ENCODE assay signal across 1 cellular context in genomic region chr6:31197559-31198305, GRCh38.
TF ChIP-seq lines count a peak whose summit lies in the region.

No MANE protein-coding gene starts in this region.

TF ChIP-seq in HEK293, 187 proteins besides CTCF, POLR2A, EP300 and RAD21 (continued from another document and continues in another):
- TF ChIP-seq INSM2 (tag by site-specific recombination; IDR thresholded peaks at IDR 0.05) (peak; percentile 20; the same call in 1 of the 2 replicates), ZFP37 (tag by site-specific recombination; IDR thresholded peaks at IDR 0.05) (0 out of 2 replicates have a peak, but pooled peaks have one; percentile 52), ZNF785 (tag by site-specific recombination; IDR thresholded peaks at IDR 0.05) (0 out of 2 replicates have a peak, but pooled peaks have one; percentile 1), ZSCAN23 (tag by site-specific recombination; IDR thresholded peaks at IDR 0.05) (peak; percentile 26; the same call in 1 of the 2 replicates), ZNF2 (tag by site-specific recombination; IDR thresholded peaks at IDR 0.05) (peak; percentile 21; the same call in 1 of the 2 replicates), ZNF19 (tag by site-specific recombination; IDR thresholded peaks at IDR 0.05; ENCODE audit: low read depth) (no peak), ZNF280C (tag by site-specific recombination; IDR thresholded peaks at IDR 0.05) (no peak), ZNF366 (tag by site-specific recombination; conservative IDR thresholded peaks at IDR 0.05) (no peak), ZNF211 (tag by site-specific recombination; IDR thresholded peaks at IDR 0.05; ENCODE audit: low read depth) (no peak), PBX3 (CRISPR knock-in tag; IDR thresholded peaks at IDR 0.05) (no peak), ZNF580 (tag by site-specific recombination; IDR thresholded peaks at IDR 0.05) (0 out of 2 replicates have a peak, but pooled peaks have one; percentile 5), GFI1B (tag by site-specific recombination; IDR thresholded peaks at IDR 0.05) (no peak), ZNF561 (tag by site-specific recombination; IDR thresholded peaks at IDR 0.05; ENCODE audit: borderline replicate concordance) (no peak; the same call in 1 of the 2 replicates), ZNF707 (tag by site-specific recombination; IDR thresholded peaks at IDR 0.05) (no peak), ZNF48 (tag by site-specific recombination; IDR thresholded peaks at IDR 0.05) (no peak), BCL11A (tag by site-specific recombination; IDR thresholded peaks at IDR 0.05; ENCODE audit: low read depth) (peak; percentile 61; the same call in 1 of the 2 replicates), SP2 (tag by site-specific recombination; IDR thresholded peaks at IDR 0.05) (peak; percentile 80), ZNF248 (tag by site-specific recombination; IDR thresholded peaks at IDR 0.05) (no peak), ZNF140 (tag by site-specific recombination; IDR thresholded peaks at IDR 0.05) (no peak), ZFHX2 (tag by site-specific recombination; conservative IDR thresholded peaks at IDR 0.05) (peak; percentile 85), ZNF692 (tag by site-specific recombination; IDR thresholded peaks at IDR 0.05) (peak; percentile 39), SCRT2 (tag by site-specific recombination; IDR thresholded peaks at IDR 0.05) (no peak), ELK4 (IDR thresholded peaks at IDR 0.05; ENCODE audit: borderline replicate concordance, low read depth, low read length) (no peak), ZNF174 (tag by site-specific recombination; IDR thresholded peaks at IDR 0.05) (no peak), ZNF768 (tag by site-specific recombination; IDR thresholded peaks at IDR 0.05) (no peak), ZNF121 (tag by site-specific recombination; IDR thresholded peaks at IDR 0.05) (no peak), ZNF157 (tag by site-specific recombination; IDR thresholded peaks at IDR 0.05) (no peak), AEBP2 (tag by site-specific recombination; IDR thresholded peaks at IDR 0.05; ENCODE audit: borderline replicate concordance) (no peak), ZNF596 (tag by site-specific recombination; IDR thresholded peaks at IDR 0.05) (no peak), ZNF473 (tag by site-specific recombination; IDR thresholded peaks at IDR 0.05) (no peak), ZSCAN18 (tag by site-specific recombination; IDR thresholded peaks at IDR 0.05) (no peak), ZNF175 (tag by site-specific recombination; IDR thresholded peaks at IDR 0.05) (no peak), ZNF362 (tag by site-specific recombination; IDR thresholded peaks at IDR 0.05) (0 out of 2 replicates have a peak, but pooled peaks have one; percentile 66), ZNF660 (tag by site-specific recombination; IDR thresholded peaks at IDR 0.05) (no peak; the same call in 1 of the 2 replicates), ZBTB44 (tag by site-specific recombination; IDR thresholded peaks at IDR 0.05) (no peak), ZNF292 (tag by site-specific recombination; IDR thresholded peaks at IDR 0.05; ENCODE audit: borderline replicate concordance, low read depth) (no peak), ZNF423 (tag by site-specific recombination; IDR thresholded peaks at IDR 0.05) (peak; percentile 45; the same call in 1 of the 2 replicates), OSR2 (tag by site-specific recombination; IDR thresholded peaks at IDR 0.05) (no peak), ZIC2 (tag by site-specific recombination; IDR thresholded peaks at IDR 0.05) (0 out of 2 replicates have a peak, but pooled peaks have one; percentile 25), ZNF335 (tag by site-specific recombination; conservative IDR thresholded peaks at IDR 0.05) (peak; percentile 24; the same call in 1 of the 2 replicates), IKZF3 (tag by site-specific recombination; IDR thresholded peaks at IDR 0.05) (peak; percentile 99), ZNF184 (tag by site-specific recombination; IDR thresholded peaks at IDR 0.05) (0 out of 2 replicates have a peak, but pooled peaks have one; percentile 40), ZXDB (tag by site-specific recombination; IDR thresholded peaks at IDR 0.05) (peak; percentile 58; the same call in 1 of the 2 replicates), ZNF114 (tag by site-specific recombination; IDR thresholded peaks at IDR 0.05) (no peak), ZSCAN4 (tag by site-specific recombination; IDR thresholded peaks at IDR 0.05) (no peak), ZSCAN16 (tag by site-specific recombination; IDR thresholded peaks at IDR 0.05) (no peak), ZBTB21 (tag by site-specific recombination; IDR thresholded peaks at IDR 0.05) (no peak), ZNF555 (tag by site-specific recombination; conservative IDR thresholded peaks at IDR 0.05) (no peak), ZNF677 (tag by site-specific recombination; IDR thresholded peaks at IDR 0.05) (no peak), ZNF155 (tag by site-specific recombination; IDR thresholded peaks at IDR 0.05) (no peak), GLI2 (tag by site-specific recombination; IDR thresholded peaks at IDR 0.05; ENCODE audit: borderline replicate concordance, low read depth) (no peak), ZNF266 (tag by site-specific recombination; IDR thresholded peaks at IDR 0.05; ENCODE audit: low read depth) (no peak)
